10 cellular contexts compared by ENCODE assay signal in genomic region chr6:126341126-126341525, GRCh38. TPM values are rescaled to one million over a fixed set of nuclear protein-coding genes. Genes with fewer than 3 reads are reported as not detected.
A peak's percentile ranks its signal among the peaks of the same experiment; 100 is the strongest.
DNase-seq lines count a peak whose midpoint lies in the region; ATAC-seq and TF ChIP-seq lines count a peak whose summit lies in the region.
"Had no signal": no experiment of that assay in that cellular context is flagged by ENCODE, and none has a peak within 500 bp of the region (broad histone marks: within the 10 kb centered on the region; RNA-seq: fewer than 3 reads in every experiment).

No MANE protein-coding gene starts in this region.

- H3K36me3 Mint-ChIP-seq in stimulated activated effector memory CD8-positive, alpha-beta T cell treated with anti-CD3 and anti-CD28 coated beads, Interleukin-12 subunit alpha, Interleukin-12 subunit beta, amount 100 ng/mL, for 72 hours = no peaks in the 10 kb centered on the region

- peak overlapping the region; percentile 87 for H3K27ac ChIP-seq in OCI-LY7 (ENCODE audit: low read depth, low read length, poor library complexity, severe bottlenecking)

- H3K4me1 Mint-ChIP-seq in stimulated activated effector memory CD8-positive, alpha-beta T cell treated with anti-CD3 and anti-CD28 coated beads, Interleukin-12 subunit alpha, Interleukin-12 subunit beta, amount 100 ng/mL, for 72 hours = peaks cover 12% of the 10 kb centered on the region

- CTCF ChIA-PET in OCI-LY7 (lab: Charles Lee; ENCODE audit: unreplicated experiment) = no interaction called here

- H3K4me1 ChIP-seq in OCI-LY7 (ENCODE audit: insufficient read depth, low read length, poor library complexity, severe bottlenecking) = peaks cover 20% of the 10 kb centered on the region

- H4K20me1 ChIP-seq in OCI-LY7 (ENCODE audit: insufficient read depth, low read length) = no peaks in the 10 kb centered on the region

- H3K4me3 ChIP-seq in GM12875 (ENCODE audit: low read depth, low read length) (peak overlapping the region; percentile 46), OCI-LY7 (ENCODE audit: low read depth, low read length, poor library complexity, severe bottlenecking) (peak overlapping the region; percentile 87), fibroblast of the aortic adventitia (ENCODE audit: low read depth, low read length) (peak overlapping the region; percentile 95), skeletal muscle cell (ENCODE audit: low read depth, low read length) (peak overlapping the region; percentile 88)

- no peak for TF ChIP-seq CTCF in GM12875 (IDR thresholded peaks at IDR 0.05; ENCODE audit: borderline replicate concordance, insufficient read depth, low read depth, low read length)
- TF ChIP-seq CTCF in OCI-LY7 (conservative IDR thresholded peaks at IDR 0.05; ENCODE audit: low read length) = no peak
- TF ChIP-seq CTCF in fibroblast of the aortic adventitia (IDR thresholded peaks at IDR 0.05; ENCODE audit: insufficient read depth, low read length) = no peak

- DNase-seq in OCI-LY7 (ENCODE audit: low spot score) (peak; percentile 7), fibroblast of the aortic adventitia (ENCODE audit: low read depth) (no peak), skeletal muscle cell (ENCODE audit: low read depth) (no peak), NCI-H774 (lab: John Stamatoyannopoulos, UW) (no peak), T-helper 9 cell (no peak)
- DNase-seq in stimulated activated effector memory CD8-positive, alpha-beta T cell treated with anti-CD3 and anti-CD28 coated beads, Interleukin-12 subunit alpha, Interleukin-12 subunit beta, amount 100 ng/mL, for 72 hours (ENCODE audit: low spot score in 2 of 2) = no peak
- DNase-seq: activated CD4-positive, alpha-beta T cell treated with anti-CD3 and anti-CD28 coated beads, Interleukin-2, amount 50 U/mL, for 1 hour; stimulated activated CD4-positive, alpha-beta T cell treated with anti-CD3 and anti-CD28 coated beads, Interleukin-1b, Interleukin-23, amount 100 ng/mL, for 48 hours had no signal

- peaks cover 56% of the 10 kb centered on the region for H3K79me2 ChIP-seq in OCI-LY7 (ENCODE audit: insufficient read depth, low read depth, low read length)

- no peaks in the 10 kb centered on the region for H3K9me2 ChIP-seq in OCI-LY7 (ENCODE audit: insufficient read depth, low read length)

- no peak for ATAC-seq in HG02852 (IDR thresholded peaks at IDR 0.05; ENCODE audit: unreplicated experiment)
- ATAC-seq in stimulated activated effector memory CD8-positive, alpha-beta T cell treated with anti-CD3 and anti-CD28 coated beads, Interleukin-12 subunit alpha, Interleukin-12 subunit beta, amount 100 ng/mL, for 72 hours = no peak

- no peak overlapping the region for H3K27ac Mint-ChIP-seq in stimulated activated effector memory CD8-positive, alpha-beta T cell treated with anti-CD3 and anti-CD28 coated beads, Interleukin-12 subunit alpha, Interleukin-12 subunit beta, amount 100 ng/mL, for 72 hours

- H3K36me3 ChIP-seq in OCI-LY7 (ENCODE audit: insufficient read depth, low read length) = no peaks in the 10 kb centered on the region

- peak overlapping the region; percentile 96 for H3K4me2 ChIP-seq in OCI-LY7 (ENCODE audit: low read length)

- H3K4me3 Mint-ChIP-seq in stimulated activated effector memory CD8-positive, alpha-beta T cell treated with anti-CD3 and anti-CD28 coated beads, Interleukin-12 subunit alpha, Interleukin-12 subunit beta, amount 100 ng/mL, for 72 hours = no peak overlapping the region

- no TSS peak for BruUV-seq in OCI-LY7 (replicated peaks; lab: Mats Ljungman, UMichigan)

- intact Hi-C loops in OCI-LY7 (cut with micrococcal nuclease; ENCODE audit: unreplicated experiment) = loop anchor here (2.0 to 10.0 kb wide), 4 partner anchors 344 to 1036 kb away; partner anchors contain the start of genes HDDC2 and RNF146

- H3K9me3 ChIP-seq in OCI-LY7 (ENCODE audit: low read length) = no peaks in the 10 kb centered on the region

- no peaks in the 10 kb centered on the region for H3K9me3 Mint-ChIP-seq in stimulated activated effector memory CD8-positive, alpha-beta T cell treated with anti-CD3 and anti-CD28 coated beads, Interleukin-12 subunit alpha, Interleukin-12 subunit beta, amount 100 ng/mL, for 72 hours

- POLR2A ChIA-PET in OCI-LY7 (lab: Charles Lee) = interaction anchor here (0.9 to 1.2 kb wide), 5 partner anchors 9 to 171 kb away, joined by 3 to 5 read pairs (median 4); no protein-coding TSS in a partner anchor

- no peak overlapping the region for H2AFZ ChIP-seq in OCI-LY7 (ENCODE audit: low read length)

RNA-seq across cellular contexts. Expression of gene CENPW, which starts 1.2 kb away (rescaled TPM):
- total RNA-seq in OCI-LY7 (2014; rRNA removed; shearing (Covaris generic)) = 22.1 and 28.6 TPM in 2 replicates
- total RNA-seq in OCI-LY7 (2022) (62.2 and 76.9 TPM in 2 replicates), fibroblast of the aortic adventitia (ENCODE audit: low replicate concordance) (13.7 and 55.9 TPM in 2 replicates)
